In genomic region chr1:100250264-100250663, GRCh38 we compare ENCODE assay signal across 10 cellular contexts. TPM values are rescaled to one million over a fixed set of nuclear protein-coding genes. Genes with fewer than 3 reads are reported as not detected.
A peak's percentile ranks its signal among the peaks of the same experiment; 100 is the strongest.
DNase-seq lines count a peak whose midpoint lies in the region; ATAC-seq and TF ChIP-seq lines count a peak whose summit lies in the region.
"Had no signal": no experiment of that assay in that cellular context is flagged by ENCODE, and none has a peak within 500 bp of the region (broad histone marks: within the 10 kb centered on the region; RNA-seq: fewer than 3 reads in every experiment).

No MANE protein-coding gene starts in this region.

- H3K27ac Mint-ChIP-seq in stimulated activated effector memory CD8-positive, alpha-beta T cell treated with anti-CD3 and anti-CD28 coated beads, Interleukin-12 subunit alpha, Interleukin-12 subunit beta, amount 100 ng/mL, for 72 hours: no peak overlapping the region
- H3K27ac Mint-ChIP-seq: activated naive CD4-positive, alpha-beta T cell treated with anti-CD3 and anti-CD28 coated beads, Interleukin-2, amount 10 ng/mL, durations not matched to agents 7 days and 5 days had no signal

- H3K36me3 Mint-ChIP-seq in stimulated activated effector memory CD8-positive, alpha-beta T cell treated with anti-CD3 and anti-CD28 coated beads, Interleukin-12 subunit alpha, Interleukin-12 subunit beta, amount 100 ng/mL, for 72 hours: no peaks in the 10 kb centered on the region

- DNase-seq in MG63 (no peak), epithelial cell of prostate (ENCODE audit: low read depth, low spot score) (no peak), posterior cingulate gyrus (no peak)
- DNase-seq in stimulated activated CD4-positive, alpha-beta T cell treated with anti-CD3 and anti-CD28 coated beads, Interleukin-1b, Interleukin-23, amount 100 ng/mL, for 48 hours: no peak
- no peak for DNase-seq in stimulated activated effector memory CD8-positive, alpha-beta T cell treated with anti-CD3 and anti-CD28 coated beads, Interleukin-12 subunit alpha, Interleukin-12 subunit beta, amount 100 ng/mL, for 72 hours (ENCODE audit: low spot score in 2 of 2)

- H3K27ac ChIP-seq in C4-2B: peak overlapping the region; percentile 98; the same call in 1 of the 2 replicates
- H3K27ac ChIP-seq in epithelial cell of prostate: peak overlapping the region; percentile 63
- H3K27ac ChIP-seq in parathyroid adenoma: peak overlapping the region; percentile 43

- peak overlapping the region; percentile 75 for H3K4me3 ChIP-seq in MG63
- H3K4me3 ChIP-seq in parathyroid adenoma (ENCODE audit: low read depth, low read length): peak overlapping the region; percentile 92

- TF ChIP-seq CTCF in C4-2B (conservative IDR thresholded peaks at IDR 0.05): no peak
- no peak for TF ChIP-seq CTCF in parathyroid adenoma (IDR thresholded peaks at IDR 0.05)

- H3K27me3 ChIP-seq in MG63 (peaks cover 7% of the 10 kb centered on the region), parathyroid adenoma (ENCODE audit: control insufficient read depth, insufficient read depth, low read length) (no peaks in the 10 kb centered on the region)

- intact Hi-C loops in posterior cingulate gyrus (cut with DNase I): no loop called here

- H3K9me3 ChIP-seq in MG63 (no peaks in the 10 kb centered on the region), parathyroid adenoma (ENCODE audit: control insufficient read depth, low read length) (no peaks in the 10 kb centered on the region)

- H3K79me2 ChIP-seq in parathyroid adenoma: peaks cover 5% of the 10 kb centered on the region

- no peak overlapping the region for H3K9ac ChIP-seq in parathyroid adenoma

- no peak for ATAC-seq in HG02798 (IDR thresholded peaks at IDR 0.05; ENCODE audit: poor library complexity, unreplicated experiment)
- no peak for ATAC-seq in stimulated activated effector memory CD8-positive, alpha-beta T cell treated with anti-CD3 and anti-CD28 coated beads, Interleukin-12 subunit alpha, Interleukin-12 subunit beta, amount 100 ng/mL, for 72 hours

- peaks cover 7% of the 10 kb centered on the region for H3K4me1 Mint-ChIP-seq in stimulated activated effector memory CD8-positive, alpha-beta T cell treated with anti-CD3 and anti-CD28 coated beads, Interleukin-12 subunit alpha, Interleukin-12 subunit beta, amount 100 ng/mL, for 72 hours

- H3K4me3 Mint-ChIP-seq in stimulated activated effector memory CD8-positive, alpha-beta T cell treated with anti-CD3 and anti-CD28 coated beads, Interleukin-12 subunit alpha, Interleukin-12 subunit beta, amount 100 ng/mL, for 72 hours: no peak overlapping the region
- H3K4me3 Mint-ChIP-seq: activated naive CD4-positive, alpha-beta T cell treated with anti-CD3 and anti-CD28 coated beads, Interleukin-2, amount 10 ng/mL, durations not matched to agents 7 days and 5 days; neural crest cell had no signal

- H2AFZ ChIP-seq in parathyroid adenoma: peak overlapping the region; percentile 65

- H3K36me3 ChIP-seq in MG63 (no peaks in the 10 kb centered on the region), parathyroid adenoma (ENCODE audit: control insufficient read depth, insufficient read depth, low read length) (no peaks in the 10 kb centered on the region)

- H3K4me2 ChIP-seq in parathyroid adenoma (ENCODE audit: low read length): peak overlapping the region; percentile 80

- peaks cover 5% of the 10 kb centered on the region for H3K4me1 ChIP-seq in parathyroid adenoma

- no peaks in the 10 kb centered on the region for H3K9me3 Mint-ChIP-seq in stimulated activated effector memory CD8-positive, alpha-beta T cell treated with anti-CD3 and anti-CD28 coated beads, Interleukin-12 subunit alpha, Interleukin-12 subunit beta, amount 100 ng/mL, for 72 hours
- H3K9me3 Mint-ChIP-seq: activated naive CD4-positive, alpha-beta T cell treated with anti-CD3 and anti-CD28 coated beads, Interleukin-2, amount 10 ng/mL, durations not matched to agents 7 days and 5 days; neural crest cell had no signal

RNA-seq across cellular contexts. Expression of gene DBT, which starts 0.6 kb away (rescaled TPM):
- total RNA-seq in MG63 (2014; rRNA removed; shearing (Covaris generic); ENCODE audit: low replicate concordance): 3.2 and 3.7 TPM in 2 replicates

RNA-seq across cellular contexts. Expression of gene RTCA, which starts 15.8 kb away (rescaled TPM):
- total RNA-seq in MG63 (2014; rRNA removed; shearing (Covaris generic); ENCODE audit: low replicate concordance): 27.3 and 36.8 TPM in 2 replicates

Comparison
In these comparisons a context has a peak if more than half of its experiments do, and no peak if none do; other contexts are left out.
1. H3K27ac ChIP-seq: peak in every context shown above with its lines; median percentile 98 in C4-2B; 63 in epithelial cell of prostate; 43 in parathyroid adenoma.